Comparison of ENCODE assay signal across 13 cellular contexts in genomic region chr2:16729335-16729734, GRCh38.
DNase-seq lines count a peak whose midpoint lies in the region; ATAC-seq, FAIRE-seq and TF ChIP-seq lines count a peak whose summit lies in the region.
"Had no signal": no experiment of that assay in that cellular context is flagged by ENCODE, and none has a peak within 500 bp of the region (broad histone marks: within the 10 kb centered on the region; RNA-seq: fewer than 3 reads in every experiment).

No MANE protein-coding gene starts in this region.

- H3K27ac Mint-ChIP-seq in IgD-negative memory B cell: peak overlapping the region; percentile 11 to 83 (median 13)
- H3K27ac Mint-ChIP-seq in glutamatergic neuron (ENCODE audit: unreplicated experiment): no peak overlapping the region

- CTCF ChIA-PET in A673 (lab: Charles Lee): no interaction called here

- POLR2A ChIA-PET in A673 (lab: Charles Lee; ENCODE audit: low non-redundant PET): no interaction called here

- no peak overlapping the region for H3K4me3 ChIP-seq in A673 (ENCODE audit: low read depth, low read length, poor library complexity, severe bottlenecking)
- H3K4me3 ChIP-seq: tibial nerve had no signal

- H3K4me3 Mint-ChIP-seq in IgD-negative memory B cell (peak overlapping the region; percentile 16 to 77 (median 56)), glutamatergic neuron (ENCODE audit: unreplicated experiment) (no peak overlapping the region)

- H3K9me3 Mint-ChIP-seq in IgD-negative memory B cell (no peaks in the 10 kb centered on the region), glutamatergic neuron (ENCODE audit: unreplicated experiment) (no peaks in the 10 kb centered on the region)

- peaks cover 34% of the 10 kb centered on the region for H3K4me1 ChIP-seq in A673 (ENCODE audit: insufficient read depth, low read length, poor library complexity, severe bottlenecking)

- peak overlapping the region; percentile 18 for H3K27ac ChIP-seq in A673 (ENCODE audit: low read depth, low read length, poor library complexity, severe bottlenecking)
- H3K27ac ChIP-seq: tibial nerve had no signal

- H3K27me3 Mint-ChIP-seq in IgD-negative memory B cell (no peaks in the 10 kb centered on the region), glutamatergic neuron (ENCODE audit: unreplicated experiment) (no peaks in the 10 kb centered on the region)

- no peaks in the 10 kb centered on the region for H3K36me3 ChIP-seq in A673 (ENCODE audit: insufficient read depth, low read length, poor library complexity, severe bottlenecking)
- H3K36me3 ChIP-seq: tibial nerve had no signal

- no peaks in the 10 kb centered on the region for H3K36me3 Mint-ChIP-seq in IgD-negative memory B cell
- H3K36me3 Mint-ChIP-seq in glutamatergic neuron (ENCODE audit: unreplicated experiment): no peaks in the 10 kb centered on the region

- DNase-seq in A673 (ENCODE audit: low spot score): no peak
- DNase-seq in urothelium cell line (ENCODE audit: low spot score): no peak
- DNase-seq in NCI-H2227 (lab: John Stamatoyannopoulos, UW; ENCODE audit: unreplicated experiment): no peak
- no peak for DNase-seq in HPDE6-E6E7 (ENCODE audit: extremely low spot score)
- no peak for DNase-seq in glutamatergic neuron
- DNase-seq: activated effector memory CD4-positive, alpha-beta T cell treated with anti-CD3 and anti-CD28 coated beads, Interleukin-2, amount 50 U/mL, for 16 hours; caudate nucleus; Kasumi-1 had no signal

- H3K4me1 Mint-ChIP-seq in IgD-negative memory B cell (peaks cover 27 to 40% (median 27%) of the 10 kb centered on the region in 3 donors), glutamatergic neuron (ENCODE audit: low read depth, unreplicated experiment) (peaks cover 10% of the 10 kb centered on the region)

- intact Hi-C loops in A673 (cut with micrococcal nuclease; ENCODE audit: unreplicated experiment): no loop called here

- H3K9me3 ChIP-seq in A673 (ENCODE audit: low read depth, low read length, poor library complexity, severe bottlenecking): no peaks in the 10 kb centered on the region
- H3K9me3 ChIP-seq: tibial nerve had no signal

- FAIRE-seq in urothelium cell line (lab: Jason Lieb, UNC): no peak
- FAIRE-seq: GM19239 had no signal

- ATAC-seq in GM18517 (IDR thresholded peaks at IDR 0.05; ENCODE audit: unreplicated experiment): peak; percentile 49
- ATAC-seq in HG02678 (IDR thresholded peaks at IDR 0.05; ENCODE audit: unreplicated experiment): peak; percentile 55

- no peaks in the 10 kb centered on the region for H3K27me3 ChIP-seq in A673 (replicated peaks; ENCODE audit: insufficient read depth, low read depth, low read length, poor library complexity)
- H3K27me3 ChIP-seq: tibial nerve had no signal

- no TSS peak for BruUV-seq in A673 (replicated peaks; lab: Mats Ljungman, UMichigan)

- TF ChIP-seq CTCF in A673 (conservative IDR thresholded peaks at IDR 0.05; ENCODE audit: low read depth, low read length) (no peak), glutamatergic neuron (IDR thresholded peaks at IDR 0.05; ENCODE audit: partially characterized antibody, unreplicated experiment) (no peak)
